1 cellular context compared by ENCODE assay signal in genomic region chr22:49934891-49935557, GRCh38.
TF ChIP-seq lines count a peak whose summit lies in the region.

No MANE protein-coding gene starts in this region.

TF ChIP-seq in A549, 52 proteins besides CTCF, POLR2A, EP300 and RAD21:
- TF ChIP-seq CBX8 (IDR thresholded peaks at IDR 0.05), result no peak
- TF ChIP-seq HOXA7 (CRISPR knock-in tag; IDR thresholded peaks at IDR 0.05), result no peak
- TF ChIP-seq BCL3 (IDR thresholded peaks at IDR 0.05), result no peak
- no peak for TF ChIP-seq SMC3 (IDR thresholded peaks at IDR 0.05)
